In genomic region chr10:27783660-27784059, GRCh38 we compare ENCODE assay signal across 9 cellular contexts. TPM values are rescaled to one million over a fixed set of nuclear protein-coding genes. Genes with fewer than 3 reads are reported as not detected.
DNase-seq lines count a peak whose midpoint lies in the region; ATAC-seq and TF ChIP-seq lines count a peak whose summit lies in the region.
"Had no signal": no experiment of that assay in that cellular context is flagged by ENCODE, and none has a peak within 500 bp of the region (broad histone marks: within the 10 kb centered on the region; RNA-seq: fewer than 3 reads in every experiment).

No MANE protein-coding gene starts in this region.

- CTCF ChIA-PET in activated naive CD4-positive, alpha-beta T cell treated with anti-CD3 and anti-CD28 coated beads for 36 hours (lab: Charles Lee), result interaction anchor here (1.0 to 2.9 kb wide), 2 partner anchors 40 to 458 kb away, joined by 3 to 11 read pairs; no protein-coding TSS in a partner anchor

- no peak for ATAC-seq in GM18519 (IDR thresholded peaks at IDR 0.05; ENCODE audit: low FRiP score, unreplicated experiment)

- peaks cover 3% of the 10 kb centered on the region for H3K9me3 Mint-ChIP-seq in activated naive CD4-positive, alpha-beta T cell treated with anti-CD3 and anti-CD28 coated beads for 36 hours
- no peaks in the 10 kb centered on the region for H3K9me3 Mint-ChIP-seq in mesothelial cell of epicardium

- no peak overlapping the region for H3K27ac Mint-ChIP-seq in activated naive CD4-positive, alpha-beta T cell treated with anti-CD3 and anti-CD28 coated beads for 36 hours
- H3K27ac Mint-ChIP-seq in mesothelial cell of epicardium, result no peak overlapping the region

- TF ChIP-seq CTCF in LNCaP clone FGC (IDR thresholded peaks at IDR 0.05; ENCODE audit: control insufficient read depth, extremely low read depth, insufficient read depth) (0 out of 2 replicates have a peak, but pooled peaks have one; percentile 5), mesothelial cell of epicardium (IDR thresholded peaks at IDR 0.05; ENCODE audit: unreplicated experiment) (no peak)

- no peak overlapping the region for H3K4me3 ChIP-seq in LNCaP clone FGC (ENCODE audit: low read depth, low read length)
- H3K4me3 ChIP-seq: BLaER1 treated with 17β-estradiol and CSF1 and Interleukin-3, amounts not matched to agents 10 nM and 100 nM had no signal

- H3K4me3 Mint-ChIP-seq in activated naive CD4-positive, alpha-beta T cell treated with anti-CD3 and anti-CD28 coated beads for 36 hours, result no peak overlapping the region
- H3K4me3 Mint-ChIP-seq in mesothelial cell of epicardium, result no peak overlapping the region

- H3K4me1 Mint-ChIP-seq in activated naive CD4-positive, alpha-beta T cell treated with anti-CD3 and anti-CD28 coated beads for 36 hours (ENCODE audit: low read depth), result no peaks in the 10 kb centered on the region
- peaks cover 2% of the 10 kb centered on the region for H3K4me1 Mint-ChIP-seq in mesothelial cell of epicardium

- H3K36me3 Mint-ChIP-seq in activated naive CD4-positive, alpha-beta T cell treated with anti-CD3 and anti-CD28 coated beads for 36 hours (ENCODE audit: low read depth), result no peaks in the 10 kb centered on the region
- no peaks in the 10 kb centered on the region for H3K36me3 Mint-ChIP-seq in mesothelial cell of epicardium

- H3K27me3 Mint-ChIP-seq in activated naive CD4-positive, alpha-beta T cell treated with anti-CD3 and anti-CD28 coated beads for 36 hours (ENCODE audit: low read depth), result peaks cover 8% of the 10 kb centered on the region
- H3K27me3 Mint-ChIP-seq in mesothelial cell of epicardium (ENCODE audit: low read depth), result peaks cover 8% of the 10 kb centered on the region

- intact Hi-C loops in activated naive CD4-positive, alpha-beta T cell treated with anti-CD3 and anti-CD28 coated beads for 36 hours (cut with micrococcal nuclease), result loop anchor here (1.0 kb wide), 4 partner anchors 396 to 599 kb away; no protein-coding TSS in a partner anchor

- peak; percentile 23 for DNase-seq in NCI-H2227 (lab: John Stamatoyannopoulos, UW; ENCODE audit: unreplicated experiment)
- DNase-seq in NCI-H2227 treated with DMSO at 0.1 percent for 48 hours (lab: John Stamatoyannopoulos, UW), result no peak
- DNase-seq in LNCaP clone FGC (ENCODE audit: low read depth), result no peak
- peak; percentile 57 for DNase-seq in activated naive CD4-positive, alpha-beta T cell treated with anti-CD3 and anti-CD28 coated beads for 36 hours
- peak; percentile 82 for DNase-seq in kidney tubule cell (ENCODE audit: low spot score)
- DNase-seq in mesothelial cell of epicardium (ENCODE audit: low spot score in 2 of 2, unreplicated experiment in 2 of 2), result no peak
- DNase-seq in cerebellum (ENCODE audit: low spot score), result no peak

RNA-seq across cellular contexts. Expression of gene MKX, which starts 38.0 kb away (rescaled TPM):
- total RNA-seq in activated naive CD4-positive, alpha-beta T cell treated with anti-CD3 and anti-CD28 coated beads for 36 hours, result under 1 TPM; 0.15 to 0.38 TPM
- total RNA-seq in mesothelial cell of epicardium (not detected in 3 replicates), cerebellum (1.8 TPM)

Comparison
In these comparisons a context has a peak if more than half of its experiments do, and no peak if none do; other contexts are left out.
1. DNase-seq: peak in NCI-H2227 (single experiment), activated naive CD4-positive, alpha-beta T cell treated with anti-CD3 and anti-CD28 coated beads for 36 hours (single experiment) and kidney tubule cell (single experiment); none in NCI-H2227 treated with DMSO at 0.1 percent for 48 hours (single experiment), LNCaP clone FGC (single experiment), mesothelial cell of epicardium (0 of 2) and cerebellum (single experiment).